ENCODE assay signal across 22 cellular contexts in the genomic region with DNA sequence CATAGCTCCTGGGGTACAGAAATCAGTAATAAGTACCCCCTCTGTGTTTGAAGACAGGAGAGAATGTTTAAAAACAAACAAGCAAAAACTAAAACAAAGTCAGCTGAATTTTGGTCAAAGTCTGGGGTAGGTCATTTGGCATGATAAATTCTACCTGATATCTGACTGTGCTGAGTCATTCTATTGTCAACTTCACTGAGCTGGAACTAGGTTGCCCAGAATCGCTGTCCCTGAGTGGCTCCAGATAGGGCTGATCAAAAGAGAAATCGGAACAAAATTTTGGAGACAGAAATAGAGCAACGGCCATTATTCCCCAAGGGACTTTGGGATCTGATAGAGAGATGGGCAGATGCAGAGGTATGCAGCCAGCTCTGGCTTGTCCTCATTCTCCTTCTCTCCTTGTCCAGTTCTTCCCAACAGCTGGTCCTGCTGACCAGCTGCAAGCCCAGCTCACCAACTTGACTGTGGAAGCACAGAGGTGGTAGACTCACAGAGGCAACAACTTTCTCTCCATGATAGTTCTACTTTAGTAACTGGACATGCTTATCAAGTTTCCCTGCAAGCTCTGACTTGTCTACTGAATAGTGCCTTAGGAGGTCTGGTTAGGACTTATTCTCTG. TPM values are rescaled to one million over a fixed set of nuclear protein-coding genes. Genes with fewer than 3 reads are reported as not detected.
DNase-seq lines count a peak whose midpoint lies in the region; ATAC-seq and TF ChIP-seq lines count a peak whose summit lies in the region.
"Had no signal": no experiment of that assay in that cellular context is flagged by ENCODE, and none has a peak within 500 bp of the region (broad histone marks: within the 10 kb centered on the region; RNA-seq: fewer than 3 reads in every experiment).

No MANE protein-coding gene starts in this region.

- ATAC-seq in HG02798 (IDR thresholded peaks at IDR 0.05; ENCODE audit: poor library complexity, unreplicated experiment) = peak; percentile 25
- ATAC-seq in SK-N-SH treated with all-trans-retinoic acid at 6 μM for 48 hours = peak; percentile 27; the same call in 2 of the 3 replicates
- ATAC-seq in right lobe of liver = peak; percentile 87 to 95 (median 90)
- no peak for ATAC-seq in GM19452 (IDR thresholded peaks at IDR 0.05; ENCODE audit: unreplicated experiment)
- ATAC-seq in GM18858 (IDR thresholded peaks at IDR 0.05; ENCODE audit: unreplicated experiment) = no peak
- ATAC-seq: activated naive CD8-positive, alpha-beta T cell treated with anti-CD3 and anti-CD28 coated beads, Interleukin-2, amount 50 U/mL, for 24 hours; stimulated activated naive CD8-positive, alpha-beta T cell treated with anti-CD3 and anti-CD28 coated beads, Interleukin-15, amount 100 ng/mL, for 72 hours had no signal

- no peak for TF ChIP-seq POLR2A in right lobe of liver (IDR thresholded peaks at IDR 0.05)

- in situ Hi-C loops in Caki2 (cut with HindIII; ENCODE audit: low pct_unique_long_range_greater_than_20kb, low sequenced_read_pairs) = no loop called here

- DNase-seq in Caki2 (ENCODE audit: low read depth) (peak; percentile 7), right lobe of liver (peak in 2 of 3 donors; percentile 25 to 63), NCI-H2227 (lab: John Stamatoyannopoulos, UW; ENCODE audit: unreplicated experiment) (no peak), NCI-H187 (lab: John Stamatoyannopoulos, UW) (no peak)
- DNase-seq: activated CD4-positive, CD25-positive, alpha-beta regulatory T cell; activated naive CD8-positive, alpha-beta T cell treated with anti-CD3 and anti-CD28 coated beads, Interleukin-2, amount 50 U/mL, for 24 hours; CD4-positive, alpha-beta memory T cell; left cardiac atrium; NCI-H1092; NCI-H526; right cardiac atrium; SHP77; stimulated activated naive CD8-positive, alpha-beta T cell treated with anti-CD3 and anti-CD28 coated beads, Interleukin-15, amount 100 ng/mL, for 72 hours had no signal

- H3K4me3 ChIP-seq in right lobe of liver = peak overlapping the region in 2 of 3 donors; percentile 31 to 36
- H3K4me3 ChIP-seq: cardiac muscle cell, esophagus muscularis mucosa had no signal

- intact Hi-C loops in right lobe of liver (cut with DNase I) = no loop called here

- TF ChIP-seq CTCF in right lobe of liver (IDR thresholded peaks at IDR 0.05) = no peak

- H3K9me3 ChIP-seq in right lobe of liver = no peaks in the 10 kb centered on the region
- H3K9me3 ChIP-seq: esophagus muscularis mucosa had no signal

- peaks cover 0 to 45% (median 19%) of the 10 kb centered on the region in 4 donors for H3K4me1 ChIP-seq in right lobe of liver
- H3K4me1 ChIP-seq: esophagus muscularis mucosa had no signal

- WGBS in right lobe of liver (ENCODE audit: insufficient coverage, low coverage, low lambda C conversion rate, missing lambda C conversion rate) = 13% methylated on average over 3 of the region's 3 CpGs

- H3K27me3 ChIP-seq in right lobe of liver = no peaks in the 10 kb centered on the region
- H3K27me3 ChIP-seq: cardiac muscle cell, esophagus muscularis mucosa had no signal

- H3K36me3 ChIP-seq in right lobe of liver = no peaks in the 10 kb centered on the region
- H3K36me3 ChIP-seq: cardiac muscle cell, esophagus muscularis mucosa had no signal

- peak overlapping the region; percentile 19 to 64 (median 59) for H3K27ac ChIP-seq in right lobe of liver
- H3K27ac ChIP-seq: cardiac muscle cell, esophagus muscularis mucosa had no signal

TF ChIP-seq in SK-N-SH treated with all-trans-retinoic acid at 6 μM for 48 hours, 23 proteins besides CTCF, POLR2A, EP300 and RAD21:
- TF ChIP-seq BACH2 (CRISPR knock-in tag; IDR thresholded peaks at IDR 0.05; ENCODE audit: borderline replicate concordance) (no peak), PPARA (CRISPR knock-in tag; IDR thresholded peaks at IDR 0.05; ENCODE audit: borderline replicate concordance) (no peak), CSDC2 (CRISPR knock-in tag; IDR thresholded peaks at IDR 0.05) (no peak), ARNTL (CRISPR knock-in tag; IDR thresholded peaks at IDR 0.05; ENCODE audit: borderline replicate concordance, low read depth) (no peak), ISL1 (CRISPR knock-in tag; IDR thresholded peaks at IDR 0.05) (no peak), SNAI2 (CRISPR knock-in tag; IDR thresholded peaks at IDR 0.05) (no peak), GLIS3 (CRISPR knock-in tag; IDR thresholded peaks at IDR 0.05) (no peak), ZNF70 (CRISPR knock-in tag; IDR thresholded peaks at IDR 0.05) (no peak), ZNF565 (CRISPR knock-in tag; conservative IDR thresholded peaks at IDR 0.05; ENCODE audit: low read depth) (no peak), ESRRG (CRISPR knock-in tag; IDR thresholded peaks at IDR 0.05) (no peak)

RNA-seq across cellular contexts. Expression of gene MYRIP, which starts 57.3 kb away (rescaled TPM):
- total RNA-seq in Caki2 (2014; rRNA removed; shearing (Covaris generic); ENCODE audit: low replicate concordance) = 0.07 and 1.5 TPM in 2 replicates
- 10 to 100 TPM; 14.3 to 23.2 (median 19.0) TPM for total RNA-seq in right lobe of liver
- total RNA-seq: activated CD8-positive, alpha-beta memory T cell treated with anti-CD3 and anti-CD28 coated beads for 36 hours; activated T-helper 1 cell treated with anti-CD3 and anti-CD28 coated beads, Interleukin-12 subunit alpha, Interleukin-12 subunit beta, Interleukin-2, Interleukin-4 antibody, amounts not matched to agents 30 ng/mL and 10 ng/mL and 1 ng/mL, durations not matched to agents 14 hours and 24 hours and 36 hours; CD4-positive, alpha-beta memory T cell; Daoy had no signal

Comparison
In these comparisons a context has a peak if more than half of its experiments do, and no peak if none do; other contexts are left out.
1. DNase-seq: peak in Caki2 (single experiment) and right lobe of liver (2 of 3); none in NCI-H2227 (single experiment) and NCI-H187 (0 of 2).
2. ATAC-seq: peak in HG02798 (single experiment), SK-N-SH treated with all-trans-retinoic acid at 6 μM for 48 hours (single experiment) and right lobe of liver (4 of 4); none in GM19452 (single experiment) and GM18858 (single experiment).